In genomic region chr2:222423186-222423585, GRCh38 we compare ENCODE assay signal across 15 cellular contexts. TPM values are rescaled to one million over a fixed set of nuclear protein-coding genes. Genes with fewer than 3 reads are reported as not detected.
A peak's percentile ranks its signal among the peaks of the same experiment; 100 is the strongest.
DNase-seq lines count a peak whose midpoint lies in the region; ATAC-seq and TF ChIP-seq lines count a peak whose summit lies in the region.
"Had no signal": no experiment of that assay in that cellular context is flagged by ENCODE, and none has a peak within 500 bp of the region (broad histone marks: within the 10 kb centered on the region; RNA-seq: fewer than 3 reads in every experiment).

No MANE protein-coding gene starts in this region.

- TF ChIP-seq CTCF in chondrocyte (IDR thresholded peaks at IDR 0.05) = no peak

- H3K27me3 Mint-ChIP-seq in activated naive CD4-positive, alpha-beta T cell treated with anti-CD3 and anti-CD28 coated beads for 36 hours (ENCODE audit: low read depth) = peaks cover 56% of the 10 kb centered on the region
- H3K27me3 Mint-ChIP-seq in IgD-negative memory B cell (peaks cover 6% of the 10 kb centered on the region), chondrocyte (ENCODE audit: low read depth) (peaks cover 51% of the 10 kb centered on the region)

- intact Hi-C loops in activated naive CD4-positive, alpha-beta T cell treated with anti-CD3 and anti-CD28 coated beads for 36 hours (cut with micrococcal nuclease) = loop anchor here (1.0 to 10.0 kb wide), 8 partner anchors 59 to 1602 kb away; partner anchors contain the start of genes ACSL3, FARSB and WDFY1

- CTCF ChIA-PET in activated naive CD4-positive, alpha-beta T cell treated with anti-CD3 and anti-CD28 coated beads for 36 hours (lab: Charles Lee) = no interaction called here

- H3K4me1 Mint-ChIP-seq in activated naive CD4-positive, alpha-beta T cell treated with anti-CD3 and anti-CD28 coated beads for 36 hours (ENCODE audit: low read depth) = peaks cover 42% of the 10 kb centered on the region
- H3K4me1 Mint-ChIP-seq in IgD-negative memory B cell (peaks cover 36 to 40% (median 36%) of the 10 kb centered on the region in 3 donors), chondrocyte (ENCODE audit: low read depth) (peaks cover 12% of the 10 kb centered on the region)
- peaks cover 22% of the 10 kb centered on the region for H3K4me1 Mint-ChIP-seq in stimulated activated effector memory CD8-positive, alpha-beta T cell treated with anti-CD3 and anti-CD28 coated beads, Interleukin-12 subunit alpha, Interleukin-12 subunit beta, amount 100 ng/mL, for 72 hours

- H3K9me3 Mint-ChIP-seq in activated naive CD4-positive, alpha-beta T cell treated with anti-CD3 and anti-CD28 coated beads for 36 hours = no peaks in the 10 kb centered on the region
- no peaks in the 10 kb centered on the region for H3K9me3 Mint-ChIP-seq in IgD-negative memory B cell
- no peaks in the 10 kb centered on the region for H3K9me3 Mint-ChIP-seq in chondrocyte (ENCODE audit: low read depth)
- no peaks in the 10 kb centered on the region for H3K9me3 Mint-ChIP-seq in stimulated activated effector memory CD8-positive, alpha-beta T cell treated with anti-CD3 and anti-CD28 coated beads, Interleukin-12 subunit alpha, Interleukin-12 subunit beta, amount 100 ng/mL, for 72 hours
- H3K9me3 Mint-ChIP-seq: natural killer cell treated with Interleukin-12 subunit alpha and Interleukin-12 subunit beta and Interleukin-15 and Interleukin-18, amount 100 ng/mL, for 72 hours had no signal

- H3K36me3 Mint-ChIP-seq in activated naive CD4-positive, alpha-beta T cell treated with anti-CD3 and anti-CD28 coated beads for 36 hours (ENCODE audit: low read depth) = peaks cover 11% of the 10 kb centered on the region
- no peaks in the 10 kb centered on the region for H3K36me3 Mint-ChIP-seq in IgD-negative memory B cell
- peaks cover 1% of the 10 kb centered on the region for H3K36me3 Mint-ChIP-seq in chondrocyte (ENCODE audit: low read depth)
- H3K36me3 Mint-ChIP-seq in stimulated activated effector memory CD8-positive, alpha-beta T cell treated with anti-CD3 and anti-CD28 coated beads, Interleukin-12 subunit alpha, Interleukin-12 subunit beta, amount 100 ng/mL, for 72 hours = peaks cover 5% of the 10 kb centered on the region

- DNase-seq in activated naive CD4-positive, alpha-beta T cell treated with anti-CD3 and anti-CD28 coated beads for 36 hours = no peak
- no peak for DNase-seq in activated naive CD4-positive, alpha-beta T cell (lab: John Stamatoyannopoulos, UW)
- DNase-seq in chondrocyte (ENCODE audit: low spot score) = no peak
- DNase-seq in stimulated activated effector memory CD8-positive, alpha-beta T cell treated with anti-CD3 and anti-CD28 coated beads, Interleukin-12 subunit alpha, Interleukin-12 subunit beta, amount 100 ng/mL, for 72 hours (ENCODE audit: low spot score in 2 of 2) = no peak
- DNase-seq in NCI-H82 treated with DMSO at 0.1 percent for 48 hours (lab: John Stamatoyannopoulos, UW; ENCODE audit: unreplicated experiment) = no peak
- no peak for DNase-seq in HuH-7 (ENCODE audit: low spot score)
- DNase-seq in NCI-H1105 (lab: John Stamatoyannopoulos, UW) = no peak
- DNase-seq: MG63, stomach had no signal

- no peak for ATAC-seq in stimulated activated effector memory CD8-positive, alpha-beta T cell treated with anti-CD3 and anti-CD28 coated beads, Interleukin-12 subunit alpha, Interleukin-12 subunit beta, amount 100 ng/mL, for 72 hours
- ATAC-seq: sciatic nerve, SK-N-SH treated with all-trans-retinoic acid at 6 μM for 48 hours had no signal

- H3K4me3 Mint-ChIP-seq in activated naive CD4-positive, alpha-beta T cell treated with anti-CD3 and anti-CD28 coated beads for 36 hours = peak overlapping the region; percentile 94
- H3K4me3 Mint-ChIP-seq in IgD-negative memory B cell = peak overlapping the region; percentile 93 to 99 (median 96)
- peak overlapping the region; percentile 67 for H3K4me3 Mint-ChIP-seq in chondrocyte (ENCODE audit: unreplicated experiment)
- peak overlapping the region; percentile 78 for H3K4me3 Mint-ChIP-seq in stimulated activated effector memory CD8-positive, alpha-beta T cell treated with anti-CD3 and anti-CD28 coated beads, Interleukin-12 subunit alpha, Interleukin-12 subunit beta, amount 100 ng/mL, for 72 hours
- H3K4me3 Mint-ChIP-seq: natural killer cell treated with Interleukin-12 subunit alpha and Interleukin-12 subunit beta and Interleukin-15 and Interleukin-18, amount 100 ng/mL, for 72 hours had no signal

- peak overlapping the region; percentile 97 for H3K27ac Mint-ChIP-seq in activated naive CD4-positive, alpha-beta T cell treated with anti-CD3 and anti-CD28 coated beads for 36 hours
- H3K27ac Mint-ChIP-seq in IgD-negative memory B cell (peak overlapping the region in 2 of 3 donors; percentile 91 to 93), chondrocyte (ENCODE audit: unreplicated experiment) (no peak overlapping the region)
- no peak overlapping the region for H3K27ac Mint-ChIP-seq in stimulated activated effector memory CD8-positive, alpha-beta T cell treated with anti-CD3 and anti-CD28 coated beads, Interleukin-12 subunit alpha, Interleukin-12 subunit beta, amount 100 ng/mL, for 72 hours

RNA-seq across cellular contexts. Expression of gene SGPP2, which starts 1.2 kb away (rescaled TPM):
- total RNA-seq in activated naive CD4-positive, alpha-beta T cell treated with anti-CD3 and anti-CD28 coated beads for 36 hours = 1 to 10 TPM; 7.0 to 7.1 TPM
- polyA plus RNA-seq in IgD-negative memory B cell = 3.1 TPM
- total RNA-seq in chondrocyte = not detected in 3 replicates
- total RNA-seq: OCI-LY7 had no signal
- polyA plus RNA-seq: BJ had no signal

Comparison
In these comparisons a context has a peak if more than half of its experiments do, and no peak if none do; other contexts are left out.
1. H3K27ac Mint-ChIP-seq: peak in activated naive CD4-positive, alpha-beta T cell treated with anti-CD3 and anti-CD28 coated beads for 36 hours (single experiment) and IgD-negative memory B cell (2 of 3); none in chondrocyte (single experiment) and stimulated activated effector memory CD8-positive, alpha-beta T cell treated with anti-CD3 and anti-CD28 coated beads, Interleukin-12 subunit alpha, Interleukin-12 subunit beta, amount 100 ng/mL, for 72 hours (single experiment).
2. Peak in every context shown above with its lines, with median percentiles within 50 percentile points of each other: H3K4me3 Mint-ChIP-seq.